Comparison of ENCODE assay signal across 8 cellular contexts in the genomic region with DNA sequence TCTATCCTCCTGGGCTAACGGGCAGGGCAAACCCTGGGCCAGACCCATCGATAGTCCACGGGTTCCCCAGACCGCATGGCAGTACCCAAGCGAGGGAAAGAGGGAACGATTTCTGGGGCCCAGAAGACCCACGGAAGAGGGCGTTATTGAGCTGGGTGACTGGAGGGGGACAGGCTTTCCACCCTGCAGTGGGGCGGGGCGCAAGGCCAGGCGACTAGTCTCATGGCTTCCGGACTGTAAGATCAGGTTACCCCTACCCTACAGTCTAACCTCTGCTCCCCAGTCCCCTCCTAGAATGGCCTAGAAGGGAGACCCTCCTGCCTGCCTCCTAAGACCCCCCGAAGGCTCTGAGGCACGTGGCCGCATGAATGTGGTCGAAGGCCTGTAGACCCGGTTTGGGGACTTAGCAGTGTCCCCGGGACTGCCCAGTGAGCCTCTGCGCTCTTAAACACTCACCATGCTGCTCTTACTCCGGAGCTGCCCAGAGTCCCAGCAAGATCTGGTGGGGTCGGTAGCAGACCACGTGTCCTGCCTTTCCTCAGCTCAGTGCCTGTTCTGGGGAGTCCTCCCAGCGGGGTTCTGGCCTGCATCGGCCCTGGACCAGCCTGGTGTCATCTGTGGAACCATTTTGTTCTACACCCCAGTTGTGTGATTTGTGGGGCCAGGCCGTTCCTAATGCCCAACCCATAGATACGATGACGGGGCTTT. TPM values are rescaled to one million over a fixed set of nuclear protein-coding genes. Genes with fewer than 3 reads are reported as not detected.
A peak's percentile ranks its signal among the peaks of the same experiment; 100 is the strongest.
DNase-seq lines count a peak whose midpoint lies in the region; ATAC-seq and TF ChIP-seq lines count a peak whose summit lies in the region.

No MANE protein-coding gene starts in this region.

- no peaks in the 10 kb centered on the region for H3K27me3 ChIP-seq in BLaER1 treated with 17β-estradiol and CSF1 and Interleukin-3, amounts not matched to agents 10 nM and 100 nM
- no peaks in the 10 kb centered on the region for H3K27me3 ChIP-seq in endocrine pancreas (ENCODE audit: control insufficient read depth, insufficient read depth, low read length)
- H3K27me3 ChIP-seq in suprapubic skin = no peaks in the 10 kb centered on the region

- H3K4me1 ChIP-seq in BLaER1 treated with 17β-estradiol and CSF1 and Interleukin-3, amounts not matched to agents 10 nM and 100 nM = peaks cover 45 to 61% (median 56%) of the 10 kb centered on the region in 10 experiments
- H3K4me1 ChIP-seq in endocrine pancreas (ENCODE audit: control insufficient read depth, insufficient read depth, low read length) = no peaks in the 10 kb centered on the region
- peaks cover 30% of the 10 kb centered on the region for H3K4me1 ChIP-seq in suprapubic skin

- H3K9ac ChIP-seq in BLaER1 treated with 17β-estradiol and CSF1 and Interleukin-3, amounts not matched to agents 10 nM and 100 nM = peak overlapping the region; percentile 82 to 95 (median 90)
- peak overlapping the region; percentile 58 for H3K9ac ChIP-seq in endocrine pancreas (ENCODE audit: control insufficient read depth, insufficient read depth, low read length)

- H3K36me3 ChIP-seq in BLaER1 treated with 17β-estradiol and CSF1 and Interleukin-3, amounts not matched to agents 10 nM and 100 nM = peaks cover 13 to 16% (median 14%) of the 10 kb centered on the region in 11 experiments
- H3K36me3 ChIP-seq in endocrine pancreas (ENCODE audit: control insufficient read depth, insufficient read depth, low read length) = no peaks in the 10 kb centered on the region
- peaks cover 12% of the 10 kb centered on the region for H3K36me3 ChIP-seq in suprapubic skin

- H3K4me2 ChIP-seq in BLaER1 treated with 17β-estradiol and CSF1 and Interleukin-3, amounts not matched to agents 10 nM and 100 nM = peak overlapping the region; percentile 87 to 100 (median 96)

- TF ChIP-seq POLR2A in suprapubic skin (IDR thresholded peaks at IDR 0.05) = peak in 1 of 2 donors; percentile 16

- H3K9me3 ChIP-seq in BLaER1 treated with 17β-estradiol and CSF1 and Interleukin-3, amounts not matched to agents 10 nM and 100 nM (replicated peaks in 1 of 11) = no peaks in the 10 kb centered on the region
- H3K9me3 ChIP-seq in endocrine pancreas (ENCODE audit: control insufficient read depth, low read length) (no peaks in the 10 kb centered on the region), suprapubic skin (no peaks in the 10 kb centered on the region)

- peak overlapping the region; percentile 62 to 82 (median 72) for H3K4me3 ChIP-seq in BLaER1 treated with 17β-estradiol and CSF1 and Interleukin-3, amounts not matched to agents 10 nM and 100 nM
- H3K4me3 ChIP-seq in endocrine pancreas (ENCODE audit: control insufficient read depth, insufficient read depth, low read length) (peak overlapping the region; percentile 33), suprapubic skin (peak overlapping the region; percentile 59)

- H4K20me1 ChIP-seq in BLaER1 treated with 17β-estradiol and CSF1 and Interleukin-3, amounts not matched to agents 10 nM and 100 nM = peaks cover 0 to 8% (median 0%) of the 10 kb centered on the region in 11 experiments; a peak in 3 of 22 replicates

- no peak for TF ChIP-seq EP300 in suprapubic skin (IDR thresholded peaks at IDR 0.05)

- H3K27ac ChIP-seq in BLaER1 treated with 17β-estradiol and CSF1 and Interleukin-3, amounts not matched to agents 10 nM and 100 nM = peak overlapping the region; percentile 88 to 97 (median 94)
- peak overlapping the region; percentile 90 for H3K27ac ChIP-seq in suprapubic skin

- peak; percentile 7 for ATAC-seq in GM21576 (IDR thresholded peaks at IDR 0.05; ENCODE audit: unreplicated experiment)
- ATAC-seq in HG03039 (IDR thresholded peaks at IDR 0.05; ENCODE audit: unreplicated experiment) = no peak

- no peak for TF ChIP-seq CTCF in suprapubic skin (IDR thresholded peaks at IDR 0.05)

- DNase-seq in NCI-H2171 treated with DMSO at 0.1 percent for 48 hours (lab: John Stamatoyannopoulos, UW) (peak; percentile 80), midbrain (lab: John Stamatoyannopoulos, UW) (peak; percentile 68), suprapubic skin (ENCODE audit: low spot score in 2 of 2) (peak; percentile 85 to 87)
- peak; percentile 68 to 75 for DNase-seq in activated CD4-positive, alpha-beta T cell treated with anti-CD3 and anti-CD28 coated beads, Interleukin-2, amount 50 U/mL, for 48 hours

- 4% methylated on average over 23 of the region's 27 CpGs for WGBS in suprapubic skin

RNA-seq across cellular contexts. Expression of a gene that starts 13.1 kb away (rescaled TPM):
- total RNA-seq in suprapubic skin = 10 to 100 TPM in 2 of 4 donors, 1 to 10 TPM in 2; 3.7 to 18.2 (median 9.5) TPM

RNA-seq across cellular contexts. Expression of a gene that starts 24.3 kb away (rescaled TPM):
- total RNA-seq in suprapubic skin = 10 to 100 TPM; 16.8 to 58.1 (median 22.3) TPM

RNA-seq across cellular contexts. Expression of a gene that starts 25.6 kb away (rescaled TPM):
- total RNA-seq in suprapubic skin = 10 to 100 TPM; 13.0 to 35.1 (median 16.7) TPM

RNA-seq across cellular contexts. Expression of a gene that starts 33.5 kb away (rescaled TPM):
- total RNA-seq in suprapubic skin = 10 to 100 TPM in 2 of 4 donors, 1 to 10 TPM in 2; 8.1 to 10.6 (median 9.9) TPM

RNA-seq across cellular contexts. Expression of a gene that starts 47.3 kb away (rescaled TPM):
- 10 to 100 TPM; 13.7 to 21.4 (median 19.4) TPM for total RNA-seq in suprapubic skin
